In genomic region chr2:36277146-36277808, GRCh38 we compare ENCODE assay signal across 10 cellular contexts.
A peak's percentile ranks its signal among the peaks of the same experiment; 100 is the strongest.
DNase-seq lines count a peak whose midpoint lies in the region; ATAC-seq and TF ChIP-seq lines count a peak whose summit lies in the region.
"Had no signal": no experiment of that assay in that cellular context is flagged by ENCODE, and none has a peak within 500 bp of the region (broad histone marks: within the 10 kb centered on the region; RNA-seq: fewer than 3 reads in every experiment).

No MANE protein-coding gene starts in this region.

- 84 to 86% methylated on average over 3 of the region's 3 CpGs for WGBS in thyroid gland, 2 donors

- TF ChIP-seq CTCF in thyroid gland (IDR thresholded peaks at IDR 0.05): no peak

- ATAC-seq in HG02610 (IDR thresholded peaks at IDR 0.05; ENCODE audit: unreplicated experiment): peak; percentile 81
- ATAC-seq: left ventricle myocardium superior had no signal

- H3K4me3 ChIP-seq in thyroid gland (replicated peaks in 1 of 3): no peak overlapping the region
- H3K4me3 ChIP-seq: Peyer's patch had no signal

- H3K27ac ChIP-seq in thyroid gland: no peak overlapping the region
- H3K27ac ChIP-seq: Peyer's patch had no signal

- H3K27me3 ChIP-seq in thyroid gland: no peaks in the 10 kb centered on the region
- H3K27me3 ChIP-seq: Peyer's patch had no signal

- no peaks in the 10 kb centered on the region for H3K36me3 ChIP-seq in thyroid gland
- H3K36me3 ChIP-seq: Peyer's patch had no signal

- peak; percentile 90 for DNase-seq in Daoy (ENCODE audit: low read depth)
- peak; percentile 52 for DNase-seq in T1000 (lab: John Stamatoyannopoulos, UW)
- peak; percentile 45 for DNase-seq in foreskin melanocyte
- DNase-seq in thyroid gland: no peak
- DNase-seq in NCI-H187 (lab: John Stamatoyannopoulos, UW): no peak
- DNase-seq in SKM-1 (lab: John Stamatoyannopoulos, UW; ENCODE audit: unreplicated experiment): no peak
- no peak for DNase-seq in superior temporal gyrus (ENCODE audit: extremely low spot score)
- DNase-seq: left ventricle myocardium superior, Peyer's patch had no signal

- H3K9me3 ChIP-seq in thyroid gland: no peaks in the 10 kb centered on the region
- H3K9me3 ChIP-seq: Peyer's patch had no signal

- no peak for TF ChIP-seq POLR2A in thyroid gland (IDR thresholded peaks at IDR 0.05)

- H3K4me1 ChIP-seq in thyroid gland: no peaks in the 10 kb centered on the region
- H3K4me1 ChIP-seq: Peyer's patch had no signal

- intact Hi-C loops in thyroid gland (cut with DNase I): no loop called here

Comparison
In these comparisons a context has a peak if more than half of its experiments do, and no peak if none do; other contexts are left out.
1. DNase-seq: peak in Daoy (single experiment), T1000 (single experiment) and foreskin melanocyte (single experiment); none in thyroid gland (0 of 2), NCI-H187 (0 of 2), SKM-1 (single experiment) and superior temporal gyrus (single experiment).